ENCODE assay signal across 10 cellular contexts in the genomic region with DNA sequence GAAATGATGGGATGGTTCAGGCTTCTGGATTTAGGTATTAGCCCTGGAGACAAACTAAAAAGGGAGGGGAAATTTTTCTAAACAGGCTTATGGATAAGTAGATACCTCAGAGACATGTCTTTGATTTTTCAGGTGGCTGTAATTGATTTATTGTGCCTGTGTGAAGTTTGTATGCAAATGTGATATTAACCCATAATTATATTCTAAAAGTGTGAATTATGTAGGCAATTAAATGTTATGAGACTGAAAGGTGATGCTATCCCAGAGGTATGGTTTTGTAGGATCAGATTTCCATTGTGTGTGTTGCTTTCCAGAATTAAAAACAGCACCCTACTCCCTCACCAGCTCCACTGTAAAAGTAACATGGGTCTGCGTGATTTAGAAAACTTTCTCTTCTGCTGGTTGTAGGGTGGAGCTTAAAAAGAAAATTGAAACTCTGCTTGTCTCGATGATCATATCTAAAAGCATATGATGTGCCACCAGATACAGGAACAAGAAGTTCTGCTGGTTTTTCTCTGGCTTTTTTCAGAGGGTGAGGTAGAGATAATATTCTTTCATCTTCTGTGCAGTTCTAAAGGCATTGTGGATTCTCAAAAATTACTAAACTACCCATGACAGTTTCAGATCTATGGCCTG.
DNase-seq lines count a peak whose midpoint lies in the region; ATAC-seq and TF ChIP-seq lines count a peak whose summit lies in the region.
"Had no signal": no experiment of that assay in that cellular context is flagged by ENCODE, and none has a peak within 500 bp of the region (broad histone marks: within the 10 kb centered on the region; RNA-seq: fewer than 3 reads in every experiment).

No MANE protein-coding gene starts in this region.

- H3K4me3 ChIP-seq in tibial artery = no peak overlapping the region

- no peaks in the 10 kb centered on the region for H3K4me1 ChIP-seq in tibial artery

- no peak for TF ChIP-seq CTCF in tibial artery (IDR thresholded peaks at IDR 0.05)

- DNase-seq in OCI-M1 (lab: John Stamatoyannopoulos, UW) (peak; percentile 5), iPS-NIHi11 (ENCODE audit: low spot score) (no peak), NCI-H2227 treated with DMSO at 0.1 percent for 48 hours (lab: John Stamatoyannopoulos, UW) (no peak), tibial artery (no peak)
- DNase-seq: NCI-H774; stimulated activated CD4-positive, alpha-beta T cell treated with anti-CD3 and anti-CD28 coated beads, Interleukin-4, amount 100 ng/mL, for 1 hour had no signal

- no peak overlapping the region for H3K27ac ChIP-seq in tibial artery

- no peaks in the 10 kb centered on the region for H3K9me3 ChIP-seq in tibial artery

- H3K36me3 ChIP-seq in tibial artery = no peaks in the 10 kb centered on the region

- peak; percentile 83 for ATAC-seq in GM18867 (IDR thresholded peaks at IDR 0.05; ENCODE audit: unreplicated experiment)
- peak; percentile 85 for ATAC-seq in GM21528 (IDR thresholded peaks at IDR 0.05; ENCODE audit: low FRiP score, unreplicated experiment)
- peak; percentile 92 for ATAC-seq in HG03159 (IDR thresholded peaks at IDR 0.05; ENCODE audit: unreplicated experiment)
- no peak for ATAC-seq in esophagus mucosa

- intact Hi-C loops in tibial artery (cut with DNase I; ENCODE audit: low total_unique reads) = no loop called here

- peaks cover 0 to 7% of the 10 kb centered on the region in 2 donors for H3K27me3 ChIP-seq in tibial artery
